ENCODE assay signal across 1 cellular context in the genomic region with DNA sequence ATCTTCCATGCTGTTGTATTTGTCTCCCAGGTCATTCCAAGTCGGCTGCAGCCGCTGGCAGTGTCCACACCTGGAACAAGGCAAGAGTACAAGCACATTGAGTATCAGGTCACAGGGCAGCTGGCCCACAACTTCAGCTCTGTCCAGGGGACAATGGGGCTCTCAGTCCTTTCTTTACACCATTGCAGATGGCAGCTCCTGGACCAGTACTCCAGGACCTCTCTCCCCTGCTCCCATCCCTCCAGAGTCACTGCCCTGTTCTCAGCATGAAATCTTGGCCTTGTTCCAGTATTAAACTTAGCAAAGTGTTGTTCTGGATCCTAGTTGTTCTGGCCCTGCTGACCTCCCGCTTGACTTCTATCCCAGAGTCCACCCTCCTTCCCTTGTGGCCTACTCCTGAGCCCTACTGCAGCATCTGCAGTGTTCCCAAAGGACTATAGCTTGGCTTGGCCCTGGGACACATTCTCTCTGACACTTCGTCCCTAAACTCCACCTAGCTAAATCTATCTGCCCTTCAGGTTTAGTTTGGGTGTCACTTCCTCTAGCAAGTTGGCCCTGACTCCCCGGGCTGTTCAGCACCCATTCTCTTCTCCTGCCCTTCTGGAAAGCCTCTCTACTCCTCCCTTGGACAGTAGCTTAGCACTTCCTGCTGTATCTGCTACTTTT.
TF ChIP-seq lines count a peak whose summit lies in the region.

No MANE protein-coding gene starts in this region.

TF ChIP-seq in GM12878, 131 proteins besides CTCF, POLR2A, EP300 and RAD21:
- TF ChIP-seq POLR2AphosphoS5 (IDR thresholded peaks at IDR 0.05; ENCODE audit: low read length) (peak; percentile 64; the same call in 1 of the 2 replicates), DPF2 (IDR thresholded peaks at IDR 0.05) (no peak)
